ENCODE assay signal across 14 cellular contexts in genomic region chr17:8052256-8053252, GRCh38. TPM values are rescaled to one million over a fixed set of nuclear protein-coding genes. Genes with fewer than 3 reads are reported as not detected.
DNase-seq lines count a peak whose midpoint lies in the region; ATAC-seq, FAIRE-seq and TF ChIP-seq lines count a peak whose summit lies in the region.
"Had no signal": no experiment of that assay in that cellular context is flagged by ENCODE, and none has a peak within 500 bp of the region (broad histone marks: within the 10 kb centered on the region; RNA-seq: fewer than 3 reads in every experiment).

No MANE protein-coding gene starts in this region.

- no peaks in the 10 kb centered on the region for H3K9me3 Mint-ChIP-seq in effector memory CD8-positive, alpha-beta T cell
- H3K9me3 Mint-ChIP-seq: CD8-positive, alpha-beta memory T cell; H9 had no signal

- H3K9me3 ChIP-seq in HEK293 (ENCODE audit: control insufficient read depth, insufficient read depth, low read depth, low read length): no peaks in the 10 kb centered on the region
- H3K9me3 ChIP-seq: Caco-2 had no signal

- H3K27ac ChIP-seq in HEK293 (ENCODE audit: extremely low read depth, low read depth, low read length): no peak overlapping the region

- POLR2A ChIA-PET in HEK293 (lab: Yijun Ruan, JAX): interaction anchor here (1.0 kb wide), 1 partner anchor 366 kb away, joined by 4 read pairs; the partner anchor contains the start of gene TP53

- no peak overlapping the region for H3K27ac Mint-ChIP-seq in effector memory CD8-positive, alpha-beta T cell
- H3K27ac Mint-ChIP-seq: CD8-positive, alpha-beta memory T cell; H9 had no signal

- ATAC-seq in effector memory CD8-positive, alpha-beta T cell (replicated peaks): no peak
- ATAC-seq in HG03342 (IDR thresholded peaks at IDR 0.05; ENCODE audit: unreplicated experiment): no peak

- H3K4me3 Mint-ChIP-seq in effector memory CD8-positive, alpha-beta T cell: no peak overlapping the region
- H3K4me3 Mint-ChIP-seq: CD8-positive, alpha-beta memory T cell; H9 had no signal

- CTCF ChIA-PET in HEK293 (lab: Yijun Ruan, JAX): interaction anchor here (0.6 to 1.0 kb wide), 5 partner anchors 8 to 218 kb away, joined by 3 to 5 read pairs (median 5); no protein-coding TSS in a partner anchor

- no peaks in the 10 kb centered on the region for H3K36me3 Mint-ChIP-seq in effector memory CD8-positive, alpha-beta T cell (ENCODE audit: insufficient read depth)
- H3K36me3 Mint-ChIP-seq: CD8-positive, alpha-beta memory T cell had no signal

- DNase-seq in frontal cortex (ENCODE audit: low spot score in 2 of 2) (no peak), posterior vena cava (ENCODE audit: low spot score) (peak; percentile 71), GM20000 (ENCODE audit: low spot score) (no peak)
- no peak for DNase-seq in effector memory CD8-positive, alpha-beta T cell
- DNase-seq: Caco-2, GOT3, H9, KG1 had no signal

- no peaks in the 10 kb centered on the region for H3K4me1 ChIP-seq in HEK293 (ENCODE audit: control insufficient read depth, insufficient read depth, low read length)

- H3K36me3 ChIP-seq in HEK293 (ENCODE audit: control insufficient read depth in 2 of 2, insufficient read depth in 1 of 2, low read length in 2 of 2): no peaks in the 10 kb centered on the region

- FAIRE-seq in A204.1 (lab: Jason Lieb, UNC) (peak; percentile 41), frontal cortex (lab: Jason Lieb, UNC) (peak; percentile 73)
- FAIRE-seq: GM18507 had no signal

- intact Hi-C loops in posterior vena cava (cut with DNase I): no loop called here

- no peak overlapping the region for H3K4me3 ChIP-seq in HEK293 (ENCODE audit: low read depth, low read length)

- peaks cover 6 to 11% of the 10 kb centered on the region in 2 donors for H3K4me1 Mint-ChIP-seq in effector memory CD8-positive, alpha-beta T cell (ENCODE audit: low read depth in 2 of 2)

- H3K27me3 Mint-ChIP-seq in effector memory CD8-positive, alpha-beta T cell: no peaks in the 10 kb centered on the region

- TF ChIP-seq CTCF in HEK293 (tag by site-specific recombination; IDR thresholded peaks at IDR 0.05) (no peak), GM20000 (IDR thresholded peaks at IDR 0.05; ENCODE audit: extremely low read depth, missing control alignments) (no peak)

TF ChIP-seq in HEK293, 187 proteins besides CTCF, POLR2A, EP300 and RAD21:
- TF ChIP-seq SETDB1 (IDR thresholded peaks at IDR 0.05; ENCODE audit: insufficient read length, low read length) (no peak), ZNF366 (tag by site-specific recombination; conservative IDR thresholded peaks at IDR 0.05) (peak; percentile 76), ZNF623 (tag by site-specific recombination; IDR thresholded peaks at IDR 0.05) (no peak), ZNF184 (tag by site-specific recombination; IDR thresholded peaks at IDR 0.05) (no peak), ZBTB17 (tag by site-specific recombination; IDR thresholded peaks at IDR 0.05) (peak; percentile 99), ZNF18 (tag by site-specific recombination; IDR thresholded peaks at IDR 0.05) (no peak)

RNA-seq across cellular contexts. Expression of gene ALOX15B, which starts 13.7 kb away (rescaled TPM):
- total RNA-seq in frontal cortex: under 0.01 TPM
- total RNA-seq in posterior vena cava: 1 to 10 TPM in 1 of 2 donors, under 1 TPM in 1; 0.48 to 3.3 TPM
- total RNA-seq: Caco-2; CD8-positive, alpha-beta memory T cell; H9 had no signal

RNA-seq across cellular contexts. Expression of gene ALOX12B, which starts 35.0 kb away (rescaled TPM):
- not detected for total RNA-seq in frontal cortex
- not detected for total RNA-seq in posterior vena cava

RNA-seq across cellular contexts. Expression of gene GUCY2D, which starts 50.1 kb away (rescaled TPM):
- total RNA-seq in frontal cortex (under 0.01 TPM), posterior vena cava (not detected)
- total RNA-seq: A673; CD8-positive, alpha-beta memory T cell had no signal
